ENCODE assay signal across 1 cellular context in the genomic region with DNA sequence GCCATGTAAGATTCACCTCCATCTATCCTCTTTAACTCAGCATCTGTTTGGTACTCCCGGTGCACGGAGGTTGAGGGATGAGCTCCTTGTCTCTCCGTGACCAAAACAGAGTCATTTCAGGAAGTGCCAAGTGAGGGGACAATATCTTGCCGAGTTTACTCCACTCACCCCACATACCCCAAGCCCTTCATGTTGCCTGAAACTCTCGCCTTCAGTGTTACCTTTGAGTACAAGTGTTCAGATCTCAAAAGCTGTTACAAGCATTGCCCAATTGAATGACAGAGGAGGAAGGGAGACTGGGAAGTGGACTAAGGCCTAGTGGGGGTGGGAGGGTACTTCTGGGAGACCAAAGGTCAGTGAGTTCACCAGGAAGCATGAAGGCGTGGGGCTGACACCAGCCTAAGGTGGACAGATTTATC.
TF ChIP-seq lines count a peak whose summit lies in the region.

No MANE protein-coding gene starts in this region.

TF ChIP-seq in HepG2, 621 proteins besides CTCF, POLR2A, EP300 and RAD21:
- TF ChIP-seq CREB1 (IDR thresholded peaks at IDR 0.05) (no peak), CREB1 (CRISPR knock-in tag; IDR thresholded peaks at IDR 0.05) (no peak), ATF7-NPFF (CRISPR knock-in tag; IDR thresholded peaks at IDR 0.05; ENCODE audit: low read depth) (no peak), HNF4A (CRISPR knock-in tag; IDR thresholded peaks at IDR 0.05) (peak; percentile 24; the same call in 1 of the 2 replicates), PPARG (CRISPR knock-in tag; conservative IDR thresholded peaks at IDR 0.05) (no peak), ZBTB46 (CRISPR knock-in tag; IDR thresholded peaks at IDR 0.05; ENCODE audit: borderline replicate concordance) (no peak), PHF5A (CRISPR knock-in tag; IDR thresholded peaks at IDR 0.05; ENCODE audit: low read depth, unreplicated experiment) (no peak)
- TF ChIP-seq, protein P1, sequence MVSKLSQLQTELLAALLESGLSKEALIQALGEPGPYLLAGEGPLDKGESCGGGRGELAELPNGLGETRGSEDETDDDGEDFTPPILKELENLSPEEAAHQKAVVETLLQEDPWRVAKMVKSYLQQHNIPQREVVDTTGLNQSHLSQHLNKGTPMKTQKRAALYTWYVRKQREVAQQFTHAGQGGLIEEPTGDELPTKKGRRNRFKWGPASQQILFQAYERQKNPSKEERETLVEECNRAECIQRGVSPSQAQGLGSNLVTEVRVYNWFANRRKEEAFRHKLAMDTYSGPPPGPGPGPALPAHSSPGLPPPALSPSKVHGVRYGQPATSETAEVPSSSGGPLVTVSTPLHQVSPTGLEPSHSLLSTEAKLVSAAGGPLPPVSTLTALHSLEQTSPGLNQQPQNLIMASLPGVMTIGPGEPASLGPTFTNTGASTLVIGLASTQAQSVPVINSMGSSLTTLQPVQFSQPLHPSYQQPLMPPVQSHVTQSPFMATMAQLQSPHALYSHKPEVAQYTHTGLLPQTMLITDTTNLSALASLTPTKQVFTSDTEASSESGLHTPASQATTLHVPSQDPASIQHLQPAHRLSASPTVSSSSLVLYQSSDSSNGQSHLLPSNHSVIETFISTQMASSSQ (IDR thresholded peaks at IDR 0.05; ENCODE audit: low read depth): no peak
- TF ChIP-seq, protein P1 (CRISPR knock-in tag; IDR thresholded peaks at IDR 0.05; ENCODE audit: borderline replicate concordance): no peak
